8 cellular contexts compared by ENCODE assay signal in genomic region chr1:28642056-28642846, GRCh38. TPM values are rescaled to one million over a fixed set of nuclear protein-coding genes. Genes with fewer than 3 reads are reported as not detected.
DNase-seq lines count a peak whose midpoint lies in the region; ATAC-seq and TF ChIP-seq lines count a peak whose summit lies in the region.

No MANE protein-coding gene starts in this region.

- no peaks in the 10 kb centered on the region for H3K9me3 ChIP-seq in BLaER1
- H3K9me3 ChIP-seq in body of pancreas, result no peaks in the 10 kb centered on the region
- H3K9me3 ChIP-seq in subcutaneous abdominal adipose tissue (ENCODE audit: control insufficient read depth in 5 of 5, low read length in 5 of 5), result no peaks in the 10 kb centered on the region

- peak overlapping the region; percentile 96 for H3K27ac ChIP-seq in BLaER1
- peak overlapping the region; percentile 85 to 97 (median 94) for H3K27ac ChIP-seq in body of pancreas
- H3K27ac ChIP-seq in layer of hippocampus (ENCODE audit: low read depth, low read length), result peak overlapping the region; percentile 87
- peak overlapping the region; percentile 86 for H3K27ac ChIP-seq in subcutaneous abdominal adipose tissue (ENCODE audit: low read depth, low read length)

- WGBS in body of pancreas, 2 donors, result 0% methylated on average over 26 of the region's 26 CpGs

- no peaks in the 10 kb centered on the region for H4K20me1 ChIP-seq in BLaER1

- peaks cover 38% of the 10 kb centered on the region for H3K4me1 ChIP-seq in BLaER1
- H3K4me1 ChIP-seq in body of pancreas, result peaks cover 29% of the 10 kb centered on the region
- H3K4me1 ChIP-seq in subcutaneous abdominal adipose tissue (ENCODE audit: control insufficient read depth in 5 of 5, insufficient read depth in 5 of 5, low read length in 5 of 5), result peaks cover 7 to 32% (median 22%) of the 10 kb centered on the region in 5 donors

- intact Hi-C loops in body of pancreas (cut with DNase I), result no loop called here

- TF ChIP-seq CTCF in LNCaP clone FGC (IDR thresholded peaks at IDR 0.05; ENCODE audit: control insufficient read depth, extremely low read depth, insufficient read depth) (no peak), body of pancreas (IDR thresholded peaks at IDR 0.05) (no peak)

- H3K4me2 ChIP-seq in BLaER1, result peak overlapping the region; percentile 80

- H3K36me3 ChIP-seq in BLaER1 (no peaks in the 10 kb centered on the region), body of pancreas (replicated peaks in 1 of 2; ENCODE audit: insufficient read depth in 1 of 2, low read depth in 2 of 2) (no peaks in the 10 kb centered on the region), subcutaneous abdominal adipose tissue (ENCODE audit: control insufficient read depth in 5 of 5, insufficient read depth in 5 of 5, low read length in 5 of 5) (no peaks in the 10 kb centered on the region)

- TF ChIP-seq POLR2A in body of pancreas (IDR thresholded peaks at IDR 0.05), result no peak

- H3K4me3 ChIP-seq in BLaER1 (peak overlapping the region; percentile 80), LNCaP clone FGC (ENCODE audit: low read depth, low read length) (peak overlapping the region; percentile 84), body of pancreas (peak overlapping the region; percentile 57 to 69), subcutaneous abdominal adipose tissue (ENCODE audit: low read depth in 1 of 5, low read length in 5 of 5) (peak overlapping the region; percentile 84 to 100 (median 92))

- DNase-seq in LNCaP clone FGC (ENCODE audit: low read depth) (no peak), body of pancreas (no peak), NK-92 (lab: John Stamatoyannopoulos, UW; ENCODE audit: unreplicated experiment) (no peak), hepatic stellate cell (ENCODE audit: low spot score) (no peak)

- ATAC-seq in GM21367 (IDR thresholded peaks at IDR 0.05; ENCODE audit: unreplicated experiment), result peak; percentile 20
- peak; percentile 36 for ATAC-seq in body of pancreas

- H3K9ac ChIP-seq in BLaER1, result peak overlapping the region; percentile 95
- H3K9ac ChIP-seq in subcutaneous abdominal adipose tissue (ENCODE audit: low read length in 5 of 5), result peak overlapping the region; percentile 89 to 98 (median 96)

- no peaks in the 10 kb centered on the region for H3K27me3 ChIP-seq in BLaER1
- no peaks in the 10 kb centered on the region for H3K27me3 ChIP-seq in body of pancreas
- H3K27me3 ChIP-seq in layer of hippocampus (ENCODE audit: control insufficient read depth, insufficient read depth, low read length), result no peaks in the 10 kb centered on the region
- no peaks in the 10 kb centered on the region for H3K27me3 ChIP-seq in subcutaneous abdominal adipose tissue (ENCODE audit: control insufficient read depth in 5 of 5, insufficient read depth in 4 of 5, low read length in 5 of 5)

RNA-seq across cellular contexts. Expression of gene TAF12, which starts 0.6 kb away (rescaled TPM):
- 10 to 100 TPM; 11.7 to 11.9 TPM for total RNA-seq in body of pancreas

RNA-seq across cellular contexts. Expression of gene RNU11, which starts 6.1 kb away (rescaled TPM):
- total RNA-seq in body of pancreas, result not detected

RNA-seq across cellular contexts. Expression of gene GMEB1, which starts 26.3 kb away (rescaled TPM):
- total RNA-seq in body of pancreas, result 1 to 10 TPM; 5.2 to 5.6 TPM

RNA-seq across cellular contexts. Expression of gene RAB42, which starts 50.2 kb away (rescaled TPM):
- 1 to 10 TPM in 1 of 2 donors, not detected in 1; 2.9 TPM for total RNA-seq in body of pancreas
